8 cellular contexts compared by ENCODE assay signal in the genomic region with DNA sequence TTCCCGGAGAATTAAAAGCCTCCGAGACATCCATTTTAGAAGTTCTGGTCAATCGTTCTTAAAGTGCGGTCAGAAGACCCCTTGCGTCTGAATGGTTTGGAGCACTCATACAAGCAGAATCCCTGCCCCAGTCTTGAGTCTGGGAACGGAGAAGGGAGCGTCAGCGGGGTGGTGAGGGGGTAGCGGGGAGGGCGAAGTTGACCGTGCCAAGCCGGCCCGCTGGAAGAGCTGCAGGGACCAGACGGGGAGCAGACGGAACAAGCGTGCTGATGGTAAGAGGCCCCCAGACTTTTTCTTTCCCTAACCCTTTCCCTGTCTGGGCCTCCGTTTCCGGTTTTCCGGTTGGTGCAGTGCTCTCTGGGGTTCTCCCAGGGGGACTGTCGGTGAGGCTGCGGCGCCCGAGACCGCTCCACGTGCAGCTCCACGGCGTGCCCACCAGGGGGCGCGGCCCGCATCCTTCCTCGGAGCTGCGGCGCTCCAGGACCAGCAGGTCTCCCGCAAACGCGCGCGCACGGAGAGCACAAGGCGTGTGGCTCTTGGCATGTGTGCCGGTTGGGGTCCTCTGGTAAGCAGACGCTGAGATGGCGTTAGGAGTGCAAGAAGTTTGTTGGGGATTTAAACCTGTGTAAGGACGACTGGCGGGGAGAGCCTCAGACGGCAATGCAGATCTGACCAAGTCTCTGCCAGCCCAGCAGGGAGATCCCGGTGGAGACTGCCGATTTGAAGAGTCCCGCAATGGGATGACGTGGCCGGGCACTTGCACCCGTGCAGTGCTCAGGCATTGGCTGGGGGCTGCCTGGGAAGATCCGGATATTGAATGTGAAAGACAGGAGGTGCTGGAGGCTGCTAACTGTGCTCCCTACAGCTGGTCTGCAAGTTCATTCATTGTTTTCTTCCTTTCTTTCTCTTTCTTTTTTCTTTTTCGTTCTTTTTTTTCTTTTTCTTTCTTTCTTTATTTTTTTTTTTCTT. TPM values are rescaled to one million over a fixed set of nuclear protein-coding genes. Genes with fewer than 3 reads are reported as not detected.
DNase-seq lines count a peak whose midpoint lies in the region; ATAC-seq and TF ChIP-seq lines count a peak whose summit lies in the region.

No MANE protein-coding gene starts in this region.

- TF ChIP-seq EP300 in esophagus muscularis mucosa (IDR thresholded peaks at IDR 0.05), result no peak

- peak overlapping the region; percentile 29 for H3K4me3 ChIP-seq in OCI-LY1 (ENCODE audit: low read depth, low read length, poor library complexity, severe bottlenecking)
- peak overlapping the region; percentile 45 to 60 (median 48) for H3K4me3 ChIP-seq in esophagus muscularis mucosa
- H3K4me3 ChIP-seq in muscle layer of colon (ENCODE audit: low read depth in 1 of 2, low read length in 2 of 2), result peak overlapping the region; percentile 11 to 70

- no peak overlapping the region for H3K27ac ChIP-seq in OCI-LY1 (ENCODE audit: low read depth, low read length, poor library complexity, severe bottlenecking)
- H3K27ac ChIP-seq in esophagus muscularis mucosa (replicated peaks in 1 of 4), result no peak overlapping the region
- no peak overlapping the region for H3K27ac ChIP-seq in muscle layer of colon (ENCODE audit: low read depth, low read length)

- no peaks in the 10 kb centered on the region for H3K9me2 ChIP-seq in OCI-LY1 (ENCODE audit: low read depth, low read length)

- H3K9ac ChIP-seq in OCI-LY1 (ENCODE audit: low read length) (no peak overlapping the region), muscle layer of colon (ENCODE audit: low read length) (no peak overlapping the region)

- H3K9me3 ChIP-seq in OCI-LY1 (ENCODE audit: low read length) (no peaks in the 10 kb centered on the region), esophagus muscularis mucosa (no peaks in the 10 kb centered on the region), muscle layer of colon (ENCODE audit: low read length) (no peaks in the 10 kb centered on the region)

- H3K36me3 ChIP-seq in OCI-LY1 (ENCODE audit: insufficient read depth, low read length) (no peaks in the 10 kb centered on the region), esophagus muscularis mucosa (no peaks in the 10 kb centered on the region), muscle layer of colon (ENCODE audit: insufficient read depth, low read length) (no peaks in the 10 kb centered on the region)

- H3F3A ChIP-seq in OCI-LY1 (ENCODE audit: insufficient read depth, low read length), result no peaks in the 10 kb centered on the region

- POLR2A ChIA-PET in GM10248 (lab: Yijun Ruan, JAX), result no interaction called here

- intact Hi-C loops in esophagus muscularis mucosa (cut with DNase I), result loop anchor here (2.0 to 10.0 kb wide), 2 partner anchors 255 to 319 kb away; no protein-coding TSS in a partner anchor

- 2% methylated on average over 42 of the region's 54 CpGs for WGBS in esophagus muscularis mucosa

- ATAC-seq in GM21367 (IDR thresholded peaks at IDR 0.05; ENCODE audit: unreplicated experiment), result no peak

- H3K4me2 ChIP-seq in OCI-LY1 (ENCODE audit: low read length), result peak overlapping the region; percentile 36

- no peak overlapping the region for H2AFZ ChIP-seq in OCI-LY1 (ENCODE audit: low read length)

- no peaks in the 10 kb centered on the region for H3K79me2 ChIP-seq in OCI-LY1 (ENCODE audit: insufficient read depth, low read length)

- H3K27me3 ChIP-seq in OCI-LY1 (ENCODE audit: insufficient read depth, low read length), result no peaks in the 10 kb centered on the region
- H3K27me3 ChIP-seq in esophagus muscularis mucosa, result peaks cover 0 to 58% (median 4%) of the 10 kb centered on the region in 4 donors
- peaks cover 0 to 23% of the 10 kb centered on the region in 2 donors for H3K27me3 ChIP-seq in muscle layer of colon (ENCODE audit: control insufficient read depth in 1 of 2, insufficient read depth in 2 of 2, low read length in 2 of 2)

- H3K4me1 ChIP-seq in OCI-LY1 (ENCODE audit: insufficient read depth, low read length, severe bottlenecking), result peaks cover 29% of the 10 kb centered on the region
- peaks cover 9 to 17% (median 15%) of the 10 kb centered on the region in 4 donors for H3K4me1 ChIP-seq in esophagus muscularis mucosa
- peaks cover 6% of the 10 kb centered on the region for H3K4me1 ChIP-seq in muscle layer of colon (ENCODE audit: insufficient read depth, low read length)

- peak; percentile 91 for TF ChIP-seq CTCF in GM10248 (IDR thresholded peaks at IDR 0.05; ENCODE audit: control extremely low read depth, extremely low read depth, low read depth, missing control alignments)
- TF ChIP-seq CTCF in OCI-LY1 (IDR thresholded peaks at IDR 0.05; ENCODE audit: low read length), result peak; percentile 92
- peak; percentile 92 to 99 (median 97) for TF ChIP-seq CTCF in esophagus muscularis mucosa (IDR thresholded peaks at IDR 0.05)

- DNase-seq in GM10248 (ENCODE audit: extremely low spot score) (peak; percentile 88), HK-2 (ENCODE audit: unreplicated experiment) (peak; percentile 66), esophagus muscularis mucosa (ENCODE audit: extremely low spot score) (no peak)
- DNase-seq in activated T-cell treated with anti-CD3 and anti-CD28 coated beads, Interleukin-2, amount 50 U/mL, for 1 hour, result peak; percentile 77
- peak; percentile 38 to 41 for DNase-seq in stimulated activated CD8-positive, alpha-beta memory T cell treated with anti-CD3 and anti-CD28 coated beads, Interleukin-4, amount 100 ng/mL, for 4 hours (ENCODE audit: low read depth in 2 of 2, low spot score in 1 of 2)

- H4K20me1 ChIP-seq in OCI-LY1 (ENCODE audit: insufficient read depth, low read length), result no peaks in the 10 kb centered on the region

- TF ChIP-seq POLR2A in esophagus muscularis mucosa (IDR thresholded peaks at IDR 0.05; ENCODE audit: low read depth), result no peak

- CTCF ChIA-PET in GM10248 (lab: Yijun Ruan, JAX), result interaction anchor here (0.7 to 5.0 kb wide), 32 partner anchors 10 to 365 kb away, joined by 3 to 64 read pairs (median 4); no protein-coding TSS in a partner anchor

RNA-seq across cellular contexts. Expression of a gene that starts 19.2 kb away (rescaled TPM):
- total RNA-seq in esophagus muscularis mucosa, result 10 to 100 TPM in 1 of 4 donors, 1 to 10 TPM in 3; 5.8 to 12.2 (median 7.5) TPM
